Comparison of ENCODE assay signal across 9 cellular contexts in the genomic region with DNA sequence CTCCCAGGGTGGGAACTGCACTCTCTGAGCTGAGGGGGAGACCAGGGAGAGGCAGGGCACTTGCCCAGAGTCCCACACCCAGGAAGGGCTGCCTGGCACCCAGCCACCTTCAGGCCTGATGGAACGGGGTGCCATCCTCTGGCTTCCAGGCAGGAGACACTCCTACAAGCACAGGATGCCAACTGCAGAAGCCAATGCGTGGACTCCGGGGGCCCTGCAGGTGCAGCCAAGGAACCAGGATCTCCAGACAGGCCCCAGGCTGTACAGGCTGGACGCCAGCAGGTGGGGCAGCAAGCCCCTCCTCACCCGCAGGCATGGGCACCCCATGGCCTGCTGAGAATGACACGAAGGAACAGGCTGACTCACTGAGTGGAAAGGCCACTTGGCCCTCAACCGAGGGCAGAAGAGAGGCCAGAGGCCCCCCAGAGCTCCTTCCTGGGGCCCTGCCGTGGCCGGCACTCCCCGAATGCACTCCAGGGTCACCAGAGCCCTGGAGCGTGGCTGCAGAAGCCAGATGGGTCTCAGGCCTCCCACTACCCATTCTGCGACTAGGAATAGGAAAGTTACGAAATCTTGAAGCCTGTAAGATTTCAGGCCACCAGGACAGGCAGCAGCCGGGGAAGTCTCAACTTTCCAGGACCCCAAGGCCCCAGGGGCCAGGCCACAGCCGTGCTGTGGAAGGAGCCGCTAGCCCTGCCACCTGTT. TPM values are rescaled to one million over a fixed set of nuclear protein-coding genes. Genes with fewer than 3 reads are reported as not detected.
DNase-seq lines count a peak whose midpoint lies in the region; ATAC-seq and TF ChIP-seq lines count a peak whose summit lies in the region.
"Had no signal": no experiment of that assay in that cellular context is flagged by ENCODE, and none has a peak within 500 bp of the region (broad histone marks: within the 10 kb centered on the region; RNA-seq: fewer than 3 reads in every experiment).

No MANE protein-coding gene starts in this region.

- H3K36me3 ChIP-seq in PC-3 (ENCODE audit: low read depth, low read length) = no peaks in the 10 kb centered on the region
- peaks cover 0 to 35% (median 14%) of the 10 kb centered on the region in 4 donors for H3K36me3 ChIP-seq in esophagus muscularis mucosa
- H3K36me3 ChIP-seq in psoas muscle (ENCODE audit: insufficient read depth in 1 of 2, low read depth in 1 of 2) = peaks cover 0 to 16% of the 10 kb centered on the region in 2 donors

- H3K4me2 ChIP-seq in PC-3 (ENCODE audit: low read length) = no peak overlapping the region

- POLR2A ChIA-PET in PC-3 (lab: Charles Lee; ENCODE audit: unreplicated experiment) = no interaction called here

- no peaks in the 10 kb centered on the region for H4K20me1 ChIP-seq in PC-3 (ENCODE audit: low read length)

- intact Hi-C loops in PC-3 (cut with micrococcal nuclease) = no loop called here
- intact Hi-C loops in esophagus muscularis mucosa (cut with DNase I) = no loop called here
- intact Hi-C loops in psoas muscle (cut with DNase I) = loop anchor here in 1 of 2 donors (5.0 kb wide), 1 partner anchor 37 kb away; no protein-coding TSS in a partner anchor

- BruUV-seq in PC-3 (replicated peaks; lab: Mats Ljungman, UMichigan) = no TSS peak

- H3K4me3 ChIP-seq in PC-3 (ENCODE audit: low read length) (no peak overlapping the region), esophagus muscularis mucosa (no peak overlapping the region), psoas muscle (peak overlapping the region; percentile 16)

- H3K9me3 ChIP-seq in PC-3 (ENCODE audit: low read length) (no peaks in the 10 kb centered on the region), esophagus muscularis mucosa (no peaks in the 10 kb centered on the region), psoas muscle (no peaks in the 10 kb centered on the region)

- no peak overlapping the region for H3K9ac ChIP-seq in PC-3 (ENCODE audit: low read length)

- no peaks in the 10 kb centered on the region for H3F3A ChIP-seq in PC-3 (ENCODE audit: low read length, unreplicated experiment)

- peak; percentile 96 for DNase-seq in DMS79 (lab: John Stamatoyannopoulos, UW)
- no peak for DNase-seq in PC-3
- DNase-seq in esophagus muscularis mucosa (ENCODE audit: extremely low spot score) = no peak
- DNase-seq in psoas muscle = peak in 1 of 2 donors; percentile 66
- DNase-seq in retina = no peak
- DNase-seq in cortex of kidney (lab: John Stamatoyannopoulos, UW) = no peak
- DNase-seq: NCI-H774 had no signal

- H3K79me2 ChIP-seq in PC-3 (ENCODE audit: low read length) = 0 out of 2 replicates have a peak, but pooled peaks cover 3% of the 10 kb centered on the region

- ATAC-seq in PC-3 (peak; percentile 53), psoas muscle (peak; percentile 12 to 64 (median 40)), HG03342 (IDR thresholded peaks at IDR 0.05; ENCODE audit: unreplicated experiment) (no peak), HG03280 (IDR thresholded peaks at IDR 0.05; ENCODE audit: unreplicated experiment) (no peak)

- H3K27ac ChIP-seq in PC-3 (ENCODE audit: low read length) (no peak overlapping the region), esophagus muscularis mucosa (replicated peaks in 1 of 4) (peak overlapping the region; percentile 63 to 81 (median 74)), psoas muscle (peak overlapping the region; percentile 78)

- no peaks in the 10 kb centered on the region for H3K27me3 ChIP-seq in PC-3 (ENCODE audit: low read length)
- no peaks in the 10 kb centered on the region for H3K27me3 ChIP-seq in esophagus muscularis mucosa
- no peaks in the 10 kb centered on the region for H3K27me3 ChIP-seq in psoas muscle (ENCODE audit: insufficient read depth in 3 of 3, low read length in 2 of 3)

- TF ChIP-seq CTCF in PC-3 (conservative IDR thresholded peaks at IDR 0.05; ENCODE audit: low read depth, low read length) = no peak
- no peak for TF ChIP-seq CTCF in esophagus muscularis mucosa (IDR thresholded peaks at IDR 0.05)
- TF ChIP-seq CTCF in psoas muscle (IDR thresholded peaks at IDR 0.05) = no peak

- H3K4me1 ChIP-seq in PC-3 (ENCODE audit: insufficient read depth, low read length) = no peaks in the 10 kb centered on the region
- peaks cover 54 to 99% (median 98%) of the 10 kb centered on the region in 4 donors for H3K4me1 ChIP-seq in esophagus muscularis mucosa
- peaks cover 50% of the 10 kb centered on the region for H3K4me1 ChIP-seq in psoas muscle

- no peaks in the 10 kb centered on the region for H3K9me2 ChIP-seq in PC-3 (replicated peaks; ENCODE audit: low read length)

- no peak for TF ChIP-seq EP300 in esophagus muscularis mucosa (IDR thresholded peaks at IDR 0.05)

- no peak overlapping the region for H2AFZ ChIP-seq in PC-3 (ENCODE audit: low read length)

- TF ChIP-seq POLR2A in esophagus muscularis mucosa (IDR thresholded peaks at IDR 0.05; ENCODE audit: low read depth) = no peak

- CTCF ChIA-PET in PC-3 (lab: Charles Lee) = no interaction called here

- 71% methylated on average over 5 of the region's 16 CpGs for WGBS in esophagus muscularis mucosa
- WGBS in psoas muscle, 3 donors = 27 to 50% (median 32%) methylated on average over 16 of the region's 16 CpGs

RNA-seq across cellular contexts. Expression of a gene that starts 15.7 kb away (rescaled TPM):
- total RNA-seq in PC-3 (2014; rRNA removed) (12.3 and 16.5 TPM in 2 replicates), esophagus muscularis mucosa (100 to 1,000 TPM in 3 of 4 donors, 10 to 100 TPM in 1; 93.8 to 192 (median 142) TPM), psoas muscle (10 to 100 TPM; 18.4 to 33.5 (median 28.0) TPM)
- 10 to 100 TPM in 2 of 3 donors, 1 to 10 TPM in 1; 8.5 to 14.0 (median 10.4) TPM for polyA plus RNA-seq in psoas muscle

RNA-seq across cellular contexts. Expression of a gene that starts 39.3 kb away (rescaled TPM):
- total RNA-seq in PC-3 (2014; rRNA removed) (62.3 and 64.7 TPM in 2 replicates), esophagus muscularis mucosa (10 to 100 TPM; 33.6 to 77.6 (median 59.4) TPM), psoas muscle (10 to 100 TPM; 17.3 to 27.8 (median 22.5) TPM)
- 10 to 100 TPM; 28.8 to 49.5 (median 41.3) TPM for polyA plus RNA-seq in psoas muscle

Comparison
In these comparisons a context has a peak if more than half of its experiments do, and no peak if none do; other contexts are left out.
1. ATAC-seq: peak in PC-3 (single experiment) and psoas muscle (4 of 4); none in HG03342 (single experiment) and HG03280 (single experiment).